In genomic region chr4:1744552-1744951, GRCh38 we compare ENCODE assay signal across 20 cellular contexts. TPM values are rescaled to one million over a fixed set of nuclear protein-coding genes. Genes with fewer than 3 reads are reported as not detected.
"Had no signal": no experiment of that assay in that cellular context is flagged by ENCODE, and none has a peak within 500 bp of the region (broad histone marks: within the 10 kb centered on the region; RNA-seq: fewer than 3 reads in every experiment).

No MANE protein-coding gene starts in this region.

- H3K4me3 Mint-ChIP-seq: activated B cell treated with CpG ODN at 0.5 μM for 24 hours; activated CD4-positive, alpha-beta memory T cell treated with anti-CD3 and anti-CD28 coated beads for 36 hours; dendritic cell treated with granulocyte-macrophage colony-stimulating factor and Interleukin-4, amounts not matched to agents 40 ng/mL and 50 ng/mL, for 4 days; natural killer cell; stimulated activated naive CD8-positive, alpha-beta T cell treated with anti-CD3 and anti-CD28 coated beads, Interleukin-15, amount 100 ng/mL, for 72 hours had no signal

- H3K27me3 Mint-ChIP-seq: activated B cell treated with CpG ODN at 0.5 μM for 24 hours; activated CD4-positive, alpha-beta memory T cell treated with anti-CD3 and anti-CD28 coated beads for 36 hours; stimulated activated naive CD8-positive, alpha-beta T cell treated with anti-CD3 and anti-CD28 coated beads, Interleukin-15, amount 100 ng/mL, for 72 hours had no signal

- H3K27ac Mint-ChIP-seq: activated B cell treated with CpG ODN at 0.5 μM for 24 hours; activated CD4-positive, alpha-beta memory T cell treated with anti-CD3 and anti-CD28 coated beads for 36 hours; dendritic cell treated with granulocyte-macrophage colony-stimulating factor and Interleukin-4, amounts not matched to agents 40 ng/mL and 50 ng/mL, for 4 days; natural killer cell had no signal

- H3K4me1 Mint-ChIP-seq: activated B cell treated with CpG ODN at 0.5 μM for 24 hours, natural killer cell had no signal

- DNase-seq: activated B cell treated with CpG ODN at 0.5 μM for 24 hours; activated CD4-positive, alpha-beta memory T cell treated with anti-CD3 and anti-CD28 coated beads for 36 hours; activated CD4-positive, alpha-beta T cell treated with anti-CD3 and anti-CD28 coated beads for 4 hours; activated gamma-delta T cell; amygdala; effector CD8-positive, alpha-beta T cell; foreskin keratinocyte; kidney glomerular epithelial cell; left ventricle myocardium inferior; midbrain; natural killer cell; ovary; stimulated activated CD4-positive, alpha-beta T cell treated with anti-CD3 and anti-CD28 coated beads, Interleukin-12 subunit alpha, Interleukin-12 subunit beta, amount 100 ng/mL, for 4 hours; stimulated activated CD4-positive, alpha-beta T cell treated with anti-CD3 and anti-CD28 coated beads, Interleukin-4, amount 100 ng/mL, for 4 hours; stimulated activated naive CD8-positive, alpha-beta T cell treated with anti-CD3 and anti-CD28 coated beads, Interleukin-15, amount 100 ng/mL, for 72 hours; T-helper 9 cell; tibial artery had no signal

- H3K9me3 ChIP-seq: left ventricle myocardium inferior, ovary, prostate gland, right atrium auricular region, tibial artery had no signal

- H3K36me3 Mint-ChIP-seq: natural killer cell had no signal

- H3K4me1 ChIP-seq: foreskin keratinocyte had no signal

- ATAC-seq: foreskin keratinocyte; natural killer cell; stimulated activated naive CD8-positive, alpha-beta T cell treated with anti-CD3 and anti-CD28 coated beads, Interleukin-15, amount 100 ng/mL, for 72 hours had no signal

- H3K9me3 Mint-ChIP-seq: activated B cell treated with CpG ODN at 0.5 μM for 24 hours; activated CD4-positive, alpha-beta memory T cell treated with anti-CD3 and anti-CD28 coated beads for 36 hours; dendritic cell treated with granulocyte-macrophage colony-stimulating factor and Interleukin-4, amounts not matched to agents 40 ng/mL and 50 ng/mL, for 4 days; natural killer cell; stimulated activated naive CD8-positive, alpha-beta T cell treated with anti-CD3 and anti-CD28 coated beads, Interleukin-15, amount 100 ng/mL, for 72 hours had no signal

- H3K27ac ChIP-seq: foreskin keratinocyte, left ventricle myocardium inferior, ovary, prostate gland, right atrium auricular region, tibial artery had no signal

- H3K36me3 ChIP-seq: ovary, prostate gland had no signal

- H3K4me3 ChIP-seq: left ventricle myocardium inferior, ovary, prostate gland, right atrium auricular region, tibial artery had no signal

RNA-seq across cellular contexts. Expression of gene FGFR3, which starts 48.5 kb away (rescaled TPM):
- total RNA-seq: natural killer cell had no signal
